1 cellular context compared by ENCODE assay signal in the genomic region with DNA sequence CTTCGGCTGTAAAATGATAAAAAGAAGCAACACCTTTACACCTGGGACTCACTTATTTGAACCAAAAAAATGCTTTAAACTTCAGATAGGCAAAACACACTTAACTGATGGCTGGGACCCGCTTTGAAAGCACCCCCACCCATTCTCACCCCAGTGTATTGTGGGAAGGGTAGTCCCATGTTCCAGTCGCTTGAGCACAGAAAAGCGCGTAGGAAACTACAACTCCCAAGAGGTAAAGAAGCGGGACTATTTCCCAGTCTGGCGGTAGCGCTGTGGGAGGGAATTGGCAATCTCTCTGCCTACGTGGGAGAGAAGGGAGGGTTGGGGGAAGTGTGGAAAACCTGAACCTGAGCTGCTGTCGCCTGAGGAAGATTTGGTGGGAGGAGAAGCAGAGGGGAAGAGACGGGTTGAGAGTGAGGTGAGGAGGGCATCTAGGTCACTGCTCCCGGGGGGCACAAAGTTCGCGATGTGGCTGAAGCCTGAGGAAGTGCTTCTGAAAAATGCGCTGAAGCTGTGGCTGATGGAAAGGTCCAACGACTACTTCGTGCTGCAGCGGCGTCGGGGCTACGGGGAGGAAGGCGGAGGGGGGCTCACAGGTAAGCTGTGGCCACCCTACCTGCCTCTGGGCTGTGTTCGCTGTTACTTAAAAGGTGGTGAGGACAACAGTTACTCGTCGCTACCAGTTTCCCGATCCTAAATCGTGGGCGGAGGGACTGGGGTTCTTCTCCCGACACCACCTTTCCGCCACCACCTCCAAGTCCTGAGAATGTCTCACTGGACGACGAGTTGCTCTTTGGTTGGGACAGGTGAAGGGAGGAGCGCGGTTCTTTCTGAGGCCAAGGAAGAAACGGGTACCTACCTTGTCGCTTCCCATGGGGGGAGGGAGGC.
TF ChIP-seq lines count a peak whose summit lies in the region.

A gene (plus strand): TSS at position 286 of the 888 bp plus-strand sequence. CDS start 181 bp downstream, at position 467.

TF ChIP-seq in GM23338, 12 proteins besides CTCF, POLR2A, EP300 and RAD21 (continued from another document):
- TF ChIP-seq, protein P1, sequence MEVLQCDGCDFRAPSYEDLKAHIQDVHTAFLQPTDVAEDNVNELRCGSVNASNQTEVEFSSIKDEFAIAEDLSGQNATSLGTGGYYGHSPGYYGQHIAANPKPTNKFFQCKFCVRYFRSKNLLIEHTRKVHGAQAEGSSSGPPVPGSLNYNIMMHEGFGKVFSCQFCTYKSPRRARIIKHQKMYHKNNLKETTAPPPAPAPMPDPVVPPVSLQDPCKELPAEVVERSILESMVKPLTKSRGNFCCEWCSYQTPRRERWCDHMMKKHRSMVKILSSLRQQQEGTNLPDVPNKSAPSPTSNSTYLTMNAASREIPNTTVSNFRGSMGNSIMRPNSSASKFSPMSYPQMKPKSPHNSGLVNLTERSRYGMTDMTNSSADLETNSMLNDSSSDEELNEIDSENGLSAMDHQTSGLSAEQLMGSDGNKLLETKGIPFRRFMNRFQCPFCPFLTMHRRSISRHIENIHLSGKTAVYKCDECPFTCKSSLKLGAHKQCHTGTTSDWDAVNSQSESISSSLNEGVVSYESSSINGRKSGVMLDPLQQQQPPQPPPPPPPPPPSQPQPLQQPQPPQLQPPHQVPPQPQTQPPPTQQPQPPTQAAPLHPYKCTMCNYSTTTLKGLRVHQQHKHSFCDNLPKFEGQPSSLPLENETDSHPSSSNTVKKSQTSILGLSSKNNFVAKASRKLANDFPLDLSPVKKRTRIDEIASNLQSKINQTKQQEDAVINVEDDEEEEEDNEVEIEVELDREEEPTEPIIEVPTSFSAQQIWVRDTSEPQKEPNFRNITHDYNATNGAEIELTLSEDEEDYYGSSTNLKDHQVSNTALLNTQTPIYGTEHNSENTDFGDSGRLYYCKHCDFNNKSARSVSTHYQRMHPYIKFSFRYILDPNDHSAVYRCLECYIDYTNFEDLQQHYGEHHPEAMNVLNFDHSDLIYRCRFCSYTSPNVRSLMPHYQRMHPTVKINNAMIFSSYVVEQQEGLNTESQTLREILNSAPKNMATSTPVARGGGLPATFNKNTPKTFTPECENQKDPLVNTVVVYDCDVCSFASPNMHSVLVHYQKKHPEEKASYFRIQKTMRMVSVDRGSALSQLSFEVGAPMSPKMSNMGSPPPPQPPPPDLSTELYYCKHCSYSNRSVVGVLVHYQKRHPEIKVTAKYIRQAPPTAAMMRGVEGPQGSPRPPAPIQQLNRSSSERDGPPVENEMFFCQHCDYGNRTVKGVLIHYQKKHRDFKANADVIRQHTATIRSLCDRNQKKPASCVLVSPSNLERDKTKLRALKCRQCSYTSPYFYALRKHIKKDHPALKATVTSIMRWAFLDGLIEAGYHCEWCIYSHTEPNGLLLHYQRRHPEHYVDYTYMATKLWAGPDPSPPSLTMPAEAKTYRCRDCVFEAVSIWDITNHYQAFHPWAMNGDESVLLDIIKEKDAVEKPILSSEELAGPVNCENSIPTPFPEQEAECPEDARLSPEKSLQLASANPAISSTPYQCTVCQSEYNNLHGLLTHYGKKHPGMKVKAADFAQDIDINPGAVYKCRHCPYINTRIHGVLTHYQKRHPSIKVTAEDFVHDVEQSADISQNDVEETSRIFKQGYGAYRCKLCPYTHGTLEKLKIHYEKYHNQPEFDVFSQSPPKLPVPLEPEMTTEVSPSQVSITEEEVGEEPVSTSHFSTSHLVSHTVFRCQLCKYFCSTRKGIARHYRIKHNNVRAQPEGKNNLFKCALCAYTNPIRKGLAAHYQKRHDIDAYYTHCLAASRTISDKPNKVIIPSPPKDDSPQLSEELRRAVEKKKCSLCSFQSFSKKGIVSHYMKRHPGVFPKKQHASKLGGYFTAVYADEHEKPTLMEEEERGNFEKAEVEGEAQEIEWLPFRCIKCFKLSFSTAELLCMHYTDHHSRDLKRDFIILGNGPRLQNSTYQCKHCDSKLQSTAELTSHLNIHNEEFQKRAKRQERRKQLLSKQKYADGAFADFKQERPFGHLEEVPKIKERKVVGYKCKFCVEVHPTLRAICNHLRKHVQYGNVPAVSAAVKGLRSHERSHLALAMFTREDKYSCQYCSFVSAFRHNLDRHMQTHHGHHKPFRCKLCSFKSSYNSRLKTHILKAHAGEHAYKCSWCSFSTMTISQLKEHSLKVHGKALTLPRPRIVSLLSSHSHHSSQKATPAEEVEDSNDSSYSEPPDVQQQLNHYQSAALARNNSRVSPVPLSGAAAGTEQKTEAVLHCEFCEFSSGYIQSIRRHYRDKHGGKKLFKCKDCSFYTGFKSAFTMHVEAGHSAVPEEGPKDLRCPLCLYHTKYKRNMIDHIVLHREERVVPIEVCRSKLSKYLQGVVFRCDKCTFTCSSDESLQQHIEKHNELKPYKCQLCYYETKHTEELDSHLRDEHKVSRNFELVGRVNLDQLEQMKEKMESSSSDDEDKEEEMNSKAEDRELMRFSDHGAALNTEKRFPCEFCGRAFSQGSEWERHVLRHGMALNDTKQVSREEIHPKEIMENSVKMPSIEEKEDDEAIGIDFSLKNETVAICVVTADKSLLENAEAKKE (CRISPR knock-in tag; IDR thresholded peaks at IDR 0.05): no peak
- TF ChIP-seq POLR2AphosphoS5 (IDR thresholded peaks at IDR 0.05; ENCODE audit: low read depth): peak; percentile 62
- no peak for TF ChIP-seq ZNF114 (CRISPR knock-in tag; IDR thresholded peaks at IDR 0.05)
- TF ChIP-seq, protein P2, sequence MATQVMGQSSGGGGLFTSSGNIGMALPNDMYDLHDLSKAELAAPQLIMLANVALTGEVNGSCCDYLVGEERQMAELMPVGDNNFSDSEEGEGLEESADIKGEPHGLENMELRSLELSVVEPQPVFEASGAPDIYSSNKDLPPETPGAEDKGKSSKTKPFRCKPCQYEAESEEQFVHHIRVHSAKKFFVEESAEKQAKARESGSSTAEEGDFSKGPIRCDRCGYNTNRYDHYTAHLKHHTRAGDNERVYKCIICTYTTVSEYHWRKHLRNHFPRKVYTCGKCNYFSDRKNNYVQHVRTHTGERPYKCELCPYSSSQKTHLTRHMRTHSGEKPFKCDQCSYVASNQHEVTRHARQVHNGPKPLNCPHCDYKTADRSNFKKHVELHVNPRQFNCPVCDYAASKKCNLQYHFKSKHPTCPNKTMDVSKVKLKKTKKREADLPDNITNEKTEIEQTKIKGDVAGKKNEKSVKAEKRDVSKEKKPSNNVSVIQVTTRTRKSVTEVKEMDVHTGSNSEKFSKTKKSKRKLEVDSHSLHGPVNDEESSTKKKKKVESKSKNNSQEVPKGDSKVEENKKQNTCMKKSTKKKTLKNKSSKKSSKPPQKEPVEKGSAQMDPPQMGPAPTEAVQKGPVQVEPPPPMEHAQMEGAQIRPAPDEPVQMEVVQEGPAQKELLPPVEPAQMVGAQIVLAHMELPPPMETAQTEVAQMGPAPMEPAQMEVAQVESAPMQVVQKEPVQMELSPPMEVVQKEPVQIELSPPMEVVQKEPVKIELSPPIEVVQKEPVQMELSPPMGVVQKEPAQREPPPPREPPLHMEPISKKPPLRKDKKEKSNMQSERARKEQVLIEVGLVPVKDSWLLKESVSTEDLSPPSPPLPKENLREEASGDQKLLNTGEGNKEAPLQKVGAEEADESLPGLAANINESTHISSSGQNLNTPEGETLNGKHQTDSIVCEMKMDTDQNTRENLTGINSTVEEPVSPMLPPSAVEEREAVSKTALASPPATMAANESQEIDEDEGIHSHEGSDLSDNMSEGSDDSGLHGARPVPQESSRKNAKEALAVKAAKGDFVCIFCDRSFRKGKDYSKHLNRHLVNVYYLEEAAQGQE (IDR thresholded peaks at IDR 0.05; ENCODE audit: unreplicated experiment): no peak
- TF ChIP-seq JUNB (IDR thresholded peaks at IDR 0.05; ENCODE audit: unreplicated experiment): no peak
- no peak for TF ChIP-seq NANOG (IDR thresholded peaks at IDR 0.05; ENCODE audit: borderline replicate concordance)
